In genomic region chr11:86288776-86289507, GRCh38 we compare ENCODE assay signal across 13 cellular contexts. TPM values are rescaled to one million over a fixed set of nuclear protein-coding genes. Genes with fewer than 3 reads are reported as not detected.
DNase-seq lines count a peak whose midpoint lies in the region; ATAC-seq and TF ChIP-seq lines count a peak whose summit lies in the region.
"Had no signal": no experiment of that assay in that cellular context is flagged by ENCODE, and none has a peak within 500 bp of the region (broad histone marks: within the 10 kb centered on the region; RNA-seq: fewer than 3 reads in every experiment).

No MANE protein-coding gene starts in this region.

- H3K4me3 ChIP-seq in GM12865 (ENCODE audit: low read depth, low read length) (no peak overlapping the region), mesendoderm (ENCODE audit: low read length) (no peak overlapping the region), psoas muscle (no peak overlapping the region)
- H3K4me3 ChIP-seq: MG63, prostate gland had no signal

- POLR2A ChIA-PET in activated CD4-positive, alpha-beta T cell treated with anti-CD3 and anti-CD28 coated beads for 36 hours (lab: Charles Lee), result interaction anchor here (0.6 to 1.0 kb wide), 3 partner anchors 12 to 74 kb away, joined by 3 to 5 read pairs (median 3); no protein-coding TSS in a partner anchor

- H3K79me1 ChIP-seq in mesendoderm (ENCODE audit: low read length), result no peaks in the 10 kb centered on the region

- H3K23ac ChIP-seq in mesendoderm (ENCODE audit: low read length), result no peak overlapping the region

- peak overlapping the region; percentile 90 for H3K27ac Mint-ChIP-seq in activated CD4-positive, alpha-beta T cell treated with anti-CD3 and anti-CD28 coated beads for 36 hours
- H3K27ac Mint-ChIP-seq in activated naive CD8-positive, alpha-beta T cell, result peak overlapping the region; percentile 67

- intact Hi-C loops in activated CD4-positive, alpha-beta T cell treated with anti-CD3 and anti-CD28 coated beads for 36 hours (cut with DNase I, micrococcal nuclease), result loop anchor here (2.0 to 5.0 kb wide), 3 partner anchors 172 to 453 kb away; no protein-coding TSS in a partner anchor
- intact Hi-C loops in psoas muscle (cut with DNase I), result no loop called here

- H3K4me1 ChIP-seq in mesendoderm (ENCODE audit: control insufficient read depth, low read depth, low read length) (no peaks in the 10 kb centered on the region), psoas muscle (no peaks in the 10 kb centered on the region)
- H3K4me1 ChIP-seq: prostate gland had no signal

- H2BK15ac ChIP-seq in mesendoderm (replicated peaks; ENCODE audit: low read depth), result no peak overlapping the region

- no peak overlapping the region for H3K4ac ChIP-seq in mesendoderm (ENCODE audit: low read depth, low read length)

- H2BK120ac ChIP-seq in mesendoderm (ENCODE audit: low read depth, low read length), result no peak overlapping the region

- CTCF ChIA-PET in activated CD4-positive, alpha-beta T cell treated with anti-CD3 and anti-CD28 coated beads for 36 hours (lab: Charles Lee), result interaction anchor here (0.5 to 6.6 kb wide), 9 partner anchors 13 to 341 kb away, joined by 3 to 35 read pairs (median 3); partner anchors contain the start of gene HIKESHI

- H4K5ac ChIP-seq in mesendoderm (ENCODE audit: low read length), result no peak overlapping the region

- WGBS in mesendoderm (ENCODE audit: extremely low coverage, insufficient coverage, low lambda C conversion rate), result no CpG with 5 or more reads among the region's 7 CpGs
- 64 to 69% (median 68%) methylated on average over 7 of the region's 7 CpGs for WGBS in psoas muscle, 3 donors

- peaks cover 30% of the 10 kb centered on the region for H3K36me3 Mint-ChIP-seq in activated CD4-positive, alpha-beta T cell treated with anti-CD3 and anti-CD28 coated beads for 36 hours (ENCODE audit: low read depth)
- H3K36me3 Mint-ChIP-seq in activated naive CD8-positive, alpha-beta T cell, result peaks cover 5% of the 10 kb centered on the region

- H2BK5ac ChIP-seq in mesendoderm (ENCODE audit: low read length), result no peak overlapping the region

- H3K27ac ChIP-seq in mesendoderm (ENCODE audit: low read depth, low read length) (no peak overlapping the region), psoas muscle (no peak overlapping the region)
- H3K27ac ChIP-seq: prostate gland, VCaP had no signal

- H3K18ac ChIP-seq in mesendoderm (ENCODE audit: low read length), result no peak overlapping the region

- no peak overlapping the region for H2AK5ac ChIP-seq in mesendoderm (ENCODE audit: low read length)

- H3K9ac ChIP-seq in mesendoderm (ENCODE audit: low read length), result no peak overlapping the region

- no peak overlapping the region for H3K4me3 Mint-ChIP-seq in activated CD4-positive, alpha-beta T cell treated with anti-CD3 and anti-CD28 coated beads for 36 hours
- peak overlapping the region; percentile 27 for H3K4me3 Mint-ChIP-seq in activated naive CD8-positive, alpha-beta T cell

- H3K9me3 Mint-ChIP-seq in activated CD4-positive, alpha-beta T cell treated with anti-CD3 and anti-CD28 coated beads for 36 hours (ENCODE audit: low read depth), result peaks cover 6% of the 10 kb centered on the region
- H3K9me3 Mint-ChIP-seq in activated naive CD8-positive, alpha-beta T cell (ENCODE audit: low read depth), result no peaks in the 10 kb centered on the region

- peak; percentile 5 for ATAC-seq in activated CD4-positive, alpha-beta T cell treated with anti-CD3 and anti-CD28 coated beads for 36 hours
- ATAC-seq in psoas muscle, result no peak

- DNase-seq in activated CD4-positive, alpha-beta T cell treated with anti-CD3 and anti-CD28 coated beads for 36 hours, result peak; percentile 67
- DNase-seq in activated CD4-positive, alpha-beta T cell treated with anti-CD3 and anti-CD28 coated beads, Interleukin-2, amount 50 U/mL, for 1 hour, result no peak
- DNase-seq in GM12865 (ENCODE audit: low read depth) (peak; percentile 58), mesendoderm (peak; percentile 5), psoas muscle (no peak), DMS53 treated with DMSO at 0.1 percent for 48 hours (lab: John Stamatoyannopoulos, UW; ENCODE audit: unreplicated experiment) (no peak), NCI-H1105 (lab: John Stamatoyannopoulos, UW) (no peak)
- DNase-seq: mammary epithelial cell, MG63, NCI-H446 had no signal

- no peak overlapping the region for H3K56ac ChIP-seq in mesendoderm (ENCODE audit: low read length)

- H4K8ac ChIP-seq in mesendoderm (ENCODE audit: low read depth, low read length), result no peak overlapping the region

- no peaks in the 10 kb centered on the region for H3K9me3 ChIP-seq in psoas muscle
- H3K9me3 ChIP-seq: MG63, prostate gland had no signal

- no peak overlapping the region for H3K4me2 ChIP-seq in mesendoderm (ENCODE audit: low read length)

- H3K36me3 ChIP-seq in mesendoderm (ENCODE audit: control insufficient read depth, insufficient read depth, low read length) (no peaks in the 10 kb centered on the region), psoas muscle (ENCODE audit: insufficient read depth in 1 of 2, low read depth in 1 of 2) (peaks cover 3 to 9% of the 10 kb centered on the region in 2 donors)

- peaks cover 82% of the 10 kb centered on the region for H3K4me1 Mint-ChIP-seq in activated CD4-positive, alpha-beta T cell treated with anti-CD3 and anti-CD28 coated beads for 36 hours
- H3K4me1 Mint-ChIP-seq in activated naive CD8-positive, alpha-beta T cell (ENCODE audit: low read depth), result peaks cover 49% of the 10 kb centered on the region

- H3K27me3 ChIP-seq in mesendoderm (ENCODE audit: insufficient read depth, low read length, poor library complexity), result no peaks in the 10 kb centered on the region
- no peaks in the 10 kb centered on the region for H3K27me3 ChIP-seq in psoas muscle (ENCODE audit: insufficient read depth in 3 of 3, low read length in 2 of 3)
- H3K27me3 ChIP-seq: MG63 had no signal

- H3K79me2 ChIP-seq in mesendoderm (ENCODE audit: control insufficient read depth, insufficient read depth, low read length), result no peaks in the 10 kb centered on the region

- H3K27me3 Mint-ChIP-seq in activated CD4-positive, alpha-beta T cell treated with anti-CD3 and anti-CD28 coated beads for 36 hours, result no peaks in the 10 kb centered on the region
- H3K27me3 Mint-ChIP-seq in activated naive CD8-positive, alpha-beta T cell, result no peaks in the 10 kb centered on the region

- TF ChIP-seq CTCF in GM12865 (IDR thresholded peaks at IDR 0.05; ENCODE audit: insufficient read depth, low read depth, low read length, missing control alignments) (no peak), psoas muscle (IDR thresholded peaks at IDR 0.05) (no peak)

RNA-seq across cellular contexts. Expression of gene HIKESHI, which starts 13.1 kb away (rescaled TPM):
- total RNA-seq in activated CD4-positive, alpha-beta T cell treated with anti-CD3 and anti-CD28 coated beads for 36 hours, result 10 to 100 TPM; 50.2 to 51.3 TPM
- 104 TPM for polyA plus RNA-seq in mesendoderm (2013, experiment 1 of 2)
- 101 TPM for polyA plus RNA-seq in mesendoderm (2013, experiment 2 of 2)
- total RNA-seq in psoas muscle, result 10 to 100 TPM; 39.6 to 45.7 (median 41.4) TPM
- 10 to 100 TPM; 50.8 to 74.9 (median 63.6) TPM for polyA plus RNA-seq in psoas muscle

RNA-seq across cellular contexts. Expression of gene EED, which starts 44.4 kb away (rescaled TPM):
- 100 to 1,000 TPM in 1 of 2 experiments, 10 to 100 TPM in 1; 90.3 to 127 TPM for total RNA-seq in activated CD4-positive, alpha-beta T cell treated with anti-CD3 and anti-CD28 coated beads for 36 hours
- 17.4 TPM for polyA plus RNA-seq in mesendoderm (2013, experiment 1 of 2)
- 17.2 TPM for polyA plus RNA-seq in mesendoderm (2013, experiment 2 of 2)
- total RNA-seq in psoas muscle, result 10 to 100 TPM in 3 of 4 donors, 1 to 10 TPM in 1; 9.6 to 11.6 (median 10.7) TPM
- 10 to 100 TPM in 2 of 3 donors, 1 to 10 TPM in 1; 8.1 to 14.6 (median 14.0) TPM for polyA plus RNA-seq in psoas muscle

Comparison
In these comparisons a context has a peak if more than half of its experiments do, and no peak if none do; other contexts are left out.
1. DNase-seq: peak in activated CD4-positive, alpha-beta T cell treated with anti-CD3 and anti-CD28 coated beads for 36 hours (single experiment), GM12865 (single experiment) and mesendoderm (single experiment); none in activated CD4-positive, alpha-beta T cell treated with anti-CD3 and anti-CD28 coated beads, Interleukin-2, amount 50 U/mL, for 1 hour (single experiment), psoas muscle (0 of 2), DMS53 treated with DMSO at 0.1 percent for 48 hours (single experiment) and NCI-H1105 (single experiment).
2. RNA of gene EED, which starts 44.4 kb away (total RNA-seq): 90.3 to 127 TPM in activated CD4-positive, alpha-beta T cell treated with anti-CD3 and anti-CD28 coated beads for 36 hours; 9.6 to 11.6 TPM in psoas muscle; every median in the first group is over 4 times any median in the second.
3. intact Hi-C loops: an anchor here in activated CD4-positive, alpha-beta T cell treated with anti-CD3 and anti-CD28 coated beads for 36 hours (2.0 to 5.0 kb wide); none called in psoas muscle.